1 cellular context compared by ENCODE assay signal in genomic region chr12:101859664-101860607, GRCh38.
A peak's percentile ranks its signal among the peaks of the same experiment; 100 is the strongest.
TF ChIP-seq lines count a peak whose summit lies in the region.

No MANE protein-coding gene starts in this region.

TF ChIP-seq in GM12878, 131 proteins besides CTCF, POLR2A, EP300 and RAD21 (continued from another document):
- TF ChIP-seq PRDM15 (CRISPR knock-in tag; IDR thresholded peaks at IDR 0.05) (no peak), NFIC (IDR thresholded peaks at IDR 0.05; ENCODE audit: low read depth, low read length) (peak; percentile 99), NR2F1 (conservative IDR thresholded peaks at IDR 0.05) (peak; percentile 91), NR2C2 (IDR thresholded peaks at IDR 0.05; ENCODE audit: borderline replicate concordance, control insufficient read depth, insufficient read length, low read depth) (no peak), SKIL (IDR thresholded peaks at IDR 0.05; ENCODE audit: low read depth, poor library complexity, severe bottlenecking) (peak; percentile 80), STAT3 (IDR thresholded peaks at IDR 0.05; ENCODE audit: low read depth, low read length) (0 out of 2 replicates have a peak, but pooled peaks have one; percentile 46), HCFC1 (IDR thresholded peaks at IDR 0.05; ENCODE audit: low read length) (no peak), MEF2A (IDR thresholded peaks at IDR 0.05; ENCODE audit: insufficient read depth, low read depth, low read length) (peak; percentile 77), ZNF24 (IDR thresholded peaks at IDR 0.05) (0 out of 2 replicates have a peak, but pooled peaks have one; percentile 19), CHD4 (IDR thresholded peaks at IDR 0.05) (no peak), HDAC6 (IDR thresholded peaks at IDR 0.05; ENCODE audit: unreplicated experiment) (no peak)
